ENCODE assay signal across 24 cellular contexts in genomic region chr20:49647509-49647908, GRCh38.
DNase-seq lines count a peak whose midpoint lies in the region; ATAC-seq and TF ChIP-seq lines count a peak whose summit lies in the region.
"Had no signal": no experiment of that assay in that cellular context is flagged by ENCODE, and none has a peak within 500 bp of the region (broad histone marks: within the 10 kb centered on the region; RNA-seq: fewer than 3 reads in every experiment).

No MANE protein-coding gene starts in this region.

- H3K9me3 Mint-ChIP-seq in natural killer cell treated with Interleukin-12 subunit alpha and Interleukin-12 subunit beta and Interleukin-15 and Interleukin-18, amount 100 ng/mL, for 72 hours: no peaks in the 10 kb centered on the region
- no peaks in the 10 kb centered on the region for H3K9me3 Mint-ChIP-seq in natural killer cell
- no peaks in the 10 kb centered on the region for H3K9me3 Mint-ChIP-seq in endodermal cell
- H3K9me3 Mint-ChIP-seq: activated naive CD4-positive, alpha-beta T cell treated with anti-CD3 and anti-CD28 coated beads, Interleukin-2, amount 50 U/mL, for 72 hours; activated T-helper 2 cell treated with anti-CD3 and anti-CD28 coated beads, Interferon-gamma antibody, Interleukin-2, Interleukin-4, amounts not matched to agents 10 μg/mL and 5 μg/mL and 100 μg/mL, durations not matched to agents 14 hours and 24 hours and 36 hours; T-helper 2 cell treated with Interferon-gamma antibody and Interleukin-4, amounts not matched to agents 5 μg/mL and 100 μg/mL, for 36 hours had no signal

- no peak for ATAC-seq in natural killer cell treated with Interleukin-12 subunit alpha and Interleukin-12 subunit beta and Interleukin-15 and Interleukin-18, amount 100 ng/mL, for 72 hours
- ATAC-seq in natural killer cell (no peak), Panc1 (no peak), GM21360 (IDR thresholded peaks at IDR 0.05; ENCODE audit: unreplicated experiment) (no peak)
- ATAC-seq: activated naive CD4-positive, alpha-beta T cell treated with anti-CD3 and anti-CD28 coated beads, Interleukin-2, amount 50 U/mL, for 72 hours; heart right ventricle; left cardiac atrium had no signal

- POLR2A ChIA-PET in Panc1 (lab: Charles Lee): interaction anchor here (0.5 kb wide), 1 partner anchor 460 kb away, joined by 7 read pairs; the partner anchor contains the start of gene STAU1

- H3K27me3 ChIP-seq in Panc1 (ENCODE audit: control insufficient read depth, insufficient read depth, low read length): no peaks in the 10 kb centered on the region
- no peaks in the 10 kb centered on the region for H3K27me3 ChIP-seq in endodermal cell (ENCODE audit: control insufficient read depth, insufficient read depth, low read length, poor library complexity, severe bottlenecking)
- H3K27me3 ChIP-seq: ascending aorta, BLaER1, heart right ventricle, upper lobe of left lung had no signal

- intact Hi-C loops in natural killer cell (cut with micrococcal nuclease) (no loop called here), Panc1 (cut with micrococcal nuclease; ENCODE audit: unreplicated experiment) (no loop called here)

- no peak overlapping the region for H3K4me3 Mint-ChIP-seq in natural killer cell treated with Interleukin-12 subunit alpha and Interleukin-12 subunit beta and Interleukin-15 and Interleukin-18, amount 100 ng/mL, for 72 hours
- H3K4me3 Mint-ChIP-seq in natural killer cell (no peak overlapping the region), endodermal cell (no peak overlapping the region)
- H3K4me3 Mint-ChIP-seq: T-helper 2 cell treated with Interferon-gamma antibody and Interleukin-4, amounts not matched to agents 5 μg/mL and 100 μg/mL, for 36 hours had no signal

- H3K9me3 ChIP-seq in Panc1 (ENCODE audit: control insufficient read depth, insufficient read depth, low read depth, low read length) (no peaks in the 10 kb centered on the region), endodermal cell (ENCODE audit: control insufficient read depth, low read length) (no peaks in the 10 kb centered on the region)
- H3K9me3 ChIP-seq: ascending aorta, BLaER1, heart right ventricle, upper lobe of left lung had no signal

- CTCF ChIA-PET in Panc1 (lab: Charles Lee): no interaction called here

- H3K36me3 ChIP-seq in Panc1 (ENCODE audit: control insufficient read depth, insufficient read depth, low read length) (peaks cover 27% of the 10 kb centered on the region), endodermal cell (ENCODE audit: control insufficient read depth, insufficient read depth, low read length) (peaks cover 80% of the 10 kb centered on the region)

- H3K4me3 ChIP-seq in Panc1 (ENCODE audit: low read depth in 2 of 2, low read length in 2 of 2): no peak overlapping the region
- no peak overlapping the region for H3K4me3 ChIP-seq in endodermal cell (ENCODE audit: low read length)
- H3K4me3 ChIP-seq: ascending aorta, BLaER1, heart right ventricle, upper lobe of left lung had no signal

- peaks cover 15 to 25% of the 10 kb centered on the region in 2 donors for H3K4me1 Mint-ChIP-seq in natural killer cell treated with Interleukin-12 subunit alpha and Interleukin-12 subunit beta and Interleukin-15 and Interleukin-18, amount 100 ng/mL, for 72 hours (ENCODE audit: low read depth in 2 of 2)
- H3K4me1 Mint-ChIP-seq in natural killer cell (peaks cover 0 to 10% of the 10 kb centered on the region in 2 donors), endodermal cell (peaks cover 11% of the 10 kb centered on the region)

- no peak overlapping the region for H3K9ac ChIP-seq in endodermal cell (ENCODE audit: extremely low read depth, low read length, poor library complexity, severe bottlenecking)
- H3K9ac ChIP-seq: BLaER1 had no signal

- in situ Hi-C loops in Panc1 (cut with HindIII; ENCODE audit: low pct_unique_long_range_greater_than_20kb, low sequenced_read_pairs): no loop called here

- BruUV-seq in Panc1 (replicated peaks; lab: Mats Ljungman, UMichigan): TSS peak; percentile 49

- peak overlapping the region; percentile 6 to 11 for H3K27ac Mint-ChIP-seq in natural killer cell treated with Interleukin-12 subunit alpha and Interleukin-12 subunit beta and Interleukin-15 and Interleukin-18, amount 100 ng/mL, for 72 hours
- H3K27ac Mint-ChIP-seq in natural killer cell (peak overlapping the region in 1 of 2 donors; percentile 8), endodermal cell (peak overlapping the region; percentile 56)
- H3K27ac Mint-ChIP-seq: activated T-helper 2 cell treated with anti-CD3 and anti-CD28 coated beads, Interferon-gamma antibody, Interleukin-2, Interleukin-4, amounts not matched to agents 10 μg/mL and 5 μg/mL and 100 μg/mL, durations not matched to agents 14 hours and 24 hours and 36 hours; T-helper 2 cell treated with Interferon-gamma antibody and Interleukin-4, amounts not matched to agents 5 μg/mL and 100 μg/mL, for 36 hours had no signal

- H3K27me3 Mint-ChIP-seq in natural killer cell treated with Interleukin-12 subunit alpha and Interleukin-12 subunit beta and Interleukin-15 and Interleukin-18, amount 100 ng/mL, for 72 hours: no peaks in the 10 kb centered on the region
- no peaks in the 10 kb centered on the region for H3K27me3 Mint-ChIP-seq in natural killer cell (ENCODE audit: low read depth in 2 of 2)
- no peaks in the 10 kb centered on the region for H3K27me3 Mint-ChIP-seq in endodermal cell (ENCODE audit: insufficient read depth)

- H3K4me1 ChIP-seq in Panc1 (ENCODE audit: control insufficient read depth, insufficient read depth, low read length) (peaks cover 3% of the 10 kb centered on the region), endodermal cell (ENCODE audit: control insufficient read depth, insufficient read depth, low read length) (peaks cover 8% of the 10 kb centered on the region)
- H3K4me1 ChIP-seq: ascending aorta, BLaER1, heart right ventricle had no signal

- TF ChIP-seq CTCF in natural killer cell (IDR thresholded peaks at IDR 0.05) (no peak), Panc1 (IDR thresholded peaks at IDR 0.05) (no peak), endodermal cell (conservative IDR thresholded peaks at IDR 0.05) (no peak)

- 83 to 96% methylated on average over 3 to 7 of the region's 7 CpGs for WGBS in endodermal cell (ENCODE audit: insufficient coverage in 1 of 2, insufficient read length in 1 of 2), 2 experiments

- peaks cover 22% of the 10 kb centered on the region for H3K36me3 Mint-ChIP-seq in natural killer cell treated with Interleukin-12 subunit alpha and Interleukin-12 subunit beta and Interleukin-15 and Interleukin-18, amount 100 ng/mL, for 72 hours
- H3K36me3 Mint-ChIP-seq in natural killer cell (peaks cover 13% of the 10 kb centered on the region), endodermal cell (ENCODE audit: low read depth) (peaks cover 63% of the 10 kb centered on the region)

- H3K27ac ChIP-seq in Panc1 (ENCODE audit: low read length): no peak overlapping the region
- no peak overlapping the region for H3K27ac ChIP-seq in endodermal cell (ENCODE audit: low read depth, low read length)
- H3K27ac ChIP-seq: ascending aorta, BLaER1, heart right ventricle, upper lobe of left lung had no signal

- DNase-seq in natural killer cell treated with Interleukin-12 subunit alpha and Interleukin-12 subunit beta and Interleukin-15 and Interleukin-18, amount 100 ng/mL, for 72 hours (ENCODE audit: low spot score): no peak
- DNase-seq in natural killer cell (no peak), Panc1 (ENCODE audit: low read depth, low spot score) (no peak), endodermal cell (no peak), NCI-H1092 treated with DMSO at 0.1 percent for 48 hours (lab: John Stamatoyannopoulos, UW) (no peak), DMS53 treated with DMSO at 0.1 percent for 48 hours (lab: John Stamatoyannopoulos, UW; ENCODE audit: unreplicated experiment) (no peak)
- no peak for DNase-seq in stimulated activated CD4-positive, alpha-beta T cell treated with anti-CD3 and anti-CD28 coated beads, Interleukin-15, amount 100 ng/mL, for 24 hours
- DNase-seq: activated CD4-positive, alpha-beta T cell treated with anti-CD3 and anti-CD28 coated beads, Interleukin-2, amount 50 U/mL, for 4 hours; cerebellar nuclear complex; DND-41; heart right ventricle; left cardiac atrium; NCI-H2171 treated with DMSO at 0.1 percent for 48 hours; NCI-H524 treated with DMSO at 0.1 percent for 48 hours; small intestine; stimulated activated CD4-positive, alpha-beta T cell treated with anti-CD3 and anti-CD28 coated beads, Interleukin-2, amount 100 ng/mL, for 24 hours; substantia nigra; upper lobe of left lung had no signal
